23 cellular contexts compared by ENCODE assay signal in the genomic region with DNA sequence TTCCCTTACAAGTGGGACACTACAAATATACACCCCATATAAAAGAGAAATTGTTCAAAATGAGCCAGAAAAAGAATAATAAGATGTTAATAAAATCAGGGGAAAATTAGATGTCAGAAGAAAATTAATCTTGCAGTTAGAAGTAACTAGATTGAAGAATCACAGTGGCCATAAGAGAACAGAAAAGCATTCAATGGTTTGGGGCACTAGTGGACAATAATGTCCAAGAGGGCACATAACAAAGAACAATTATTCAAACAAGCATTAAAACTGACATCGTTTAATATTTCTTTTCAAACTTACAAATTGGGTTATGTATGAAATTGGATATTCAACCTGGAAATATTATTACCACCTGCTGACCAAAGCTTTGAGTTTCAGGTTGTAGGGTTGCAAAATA.
"Had no signal": no experiment of that assay in that cellular context is flagged by ENCODE, and none has a peak within 500 bp of the region (broad histone marks: within the 10 kb centered on the region; RNA-seq: fewer than 3 reads in every experiment).

No MANE protein-coding gene starts in this region.

- H3K9me3 ChIP-seq: SJCRH30 had no signal

- H3K27ac Mint-ChIP-seq: IgD-negative memory B cell had no signal

- H3K4me1 ChIP-seq: SJCRH30 had no signal

- H3K4me3 Mint-ChIP-seq: IgD-negative memory B cell had no signal

- H3K36me3 ChIP-seq: SJCRH30 had no signal

- H3K4me3 ChIP-seq: K562, SJCRH30 had no signal

- ATAC-seq: K562, Panc1, PC-3 had no signal

- H3K36me3 Mint-ChIP-seq: IgD-negative memory B cell had no signal

- H3K9ac ChIP-seq: KMS-11 had no signal

- H3K4me2 ChIP-seq: KMS-11 had no signal

- H3K27ac ChIP-seq: KMS-11, RWPE1, SJCRH30 had no signal

- DNase-seq: MV-4-11, NCI-H1048, NCI-H1105, NCI-H1417 treated with DMSO at 0.1 percent for 48 hours, NCI-H146, NCI-H1694 treated with DMSO at 0.1 percent for 48 hours, NCI-H1930, NCI-H2081 treated with DMSO at 0.1 percent for 48 hours, NCI-H2171, NCI-H226, NCI-H446, NCI-H510A, NCI-H524 treated with DMSO at 0.1 percent for 48 hours, NCI-H69, NCI-H774, PC-3, SHP77 treated with DMSO at 0.1 percent for 48 hours, SJCRH30 had no signal

- H3K27me3 ChIP-seq: SJCRH30 had no signal
